8 cellular contexts compared by ENCODE assay signal in genomic region chr15:45166792-45167630, GRCh38. TPM values are rescaled to one million over a fixed set of nuclear protein-coding genes. Genes with fewer than 3 reads are reported as not detected.
DNase-seq lines count a peak whose midpoint lies in the region; ATAC-seq, FAIRE-seq and TF ChIP-seq lines count a peak whose summit lies in the region.

No MANE protein-coding gene starts in this region.

- no peaks in the 10 kb centered on the region for H3K36me3 ChIP-seq in KOPT-K1 (ENCODE audit: insufficient read depth, low read length)
- no peaks in the 10 kb centered on the region for H3K36me3 ChIP-seq in neutrophil

- H3K27me3 ChIP-seq in neutrophil, result no peaks in the 10 kb centered on the region

- no peak for FAIRE-seq in frontal cortex (lab: Jason Lieb, UNC)

- DNase-seq in ELR (ENCODE audit: low read depth) (peak; percentile 88), SHP77 (lab: John Stamatoyannopoulos, UW) (peak; percentile 44 to 54), activated gamma-delta T cell treated with Interleukin-2 at 50 U/mL for 16 hours (peak; percentile 79), frontal cortex (ENCODE audit: low spot score in 2 of 2) (peak; percentile 86 to 94), substantia nigra (lab: John Stamatoyannopoulos, UW) (peak in 47 of 49 donors; percentile 32 to 91 (median 75))

- H3K9me3 ChIP-seq in KOPT-K1 (ENCODE audit: insufficient read depth, low read length, poor library complexity, severe bottlenecking) (no peaks in the 10 kb centered on the region), neutrophil (no peaks in the 10 kb centered on the region)

- H3K27ac ChIP-seq in KOPT-K1 (ENCODE audit: low read depth, low read length, poor library complexity, severe bottlenecking) (peak overlapping the region; percentile 93), neutrophil (peak overlapping the region; percentile 88), substantia nigra (ENCODE audit: low read depth, low read length, poor library complexity, severe bottlenecking) (peak overlapping the region; percentile 95)

- TF ChIP-seq CTCF in neutrophil (IDR thresholded peaks at IDR 0.05), result peak; percentile 78

- peak; percentile 91 for ATAC-seq in GM21825 (IDR thresholded peaks at IDR 0.05; ENCODE audit: unreplicated experiment)

- peaks cover 0 to 9% of the 10 kb centered on the region in 2 experiments for H3K4me1 ChIP-seq in neutrophil (ENCODE audit: control insufficient read depth in 1 of 2, insufficient read depth in 1 of 2, low read depth in 1 of 2, low read length in 1 of 2)

- peak overlapping the region; percentile 62 to 76 for H3K4me3 ChIP-seq in neutrophil (ENCODE audit: low read depth in 1 of 2, low read length in 1 of 2)

RNA-seq across cellular contexts. Expression of gene SHF, which starts 20.8 kb away (rescaled TPM):
- 49.3 TPM for total RNA-seq in frontal cortex

RNA-seq across cellular contexts. Expression of gene DUOX1, which starts 37.2 kb away (rescaled TPM):
- not detected for total RNA-seq in frontal cortex

RNA-seq across cellular contexts. Expression of gene DUOXA1, which starts 37.3 kb away (rescaled TPM):
- not detected for total RNA-seq in frontal cortex

RNA-seq across cellular contexts. Expression of gene DUOXA2, which starts 52.9 kb away (rescaled TPM):
- not detected for total RNA-seq in frontal cortex

RNA-seq across cellular contexts. Expression of gene DUOX2, which starts 53.0 kb away (rescaled TPM):
- total RNA-seq in frontal cortex, result not detected

Comparison
In these comparisons a context has a peak if more than half of its experiments do, and no peak if none do; other contexts are left out.
1. Peak in every context shown above with its lines: DNase-seq, ATAC-seq, H3K4me3 ChIP-seq and H3K27ac ChIP-seq.